ENCODE assay signal across 1 cellular context in the genomic region with DNA sequence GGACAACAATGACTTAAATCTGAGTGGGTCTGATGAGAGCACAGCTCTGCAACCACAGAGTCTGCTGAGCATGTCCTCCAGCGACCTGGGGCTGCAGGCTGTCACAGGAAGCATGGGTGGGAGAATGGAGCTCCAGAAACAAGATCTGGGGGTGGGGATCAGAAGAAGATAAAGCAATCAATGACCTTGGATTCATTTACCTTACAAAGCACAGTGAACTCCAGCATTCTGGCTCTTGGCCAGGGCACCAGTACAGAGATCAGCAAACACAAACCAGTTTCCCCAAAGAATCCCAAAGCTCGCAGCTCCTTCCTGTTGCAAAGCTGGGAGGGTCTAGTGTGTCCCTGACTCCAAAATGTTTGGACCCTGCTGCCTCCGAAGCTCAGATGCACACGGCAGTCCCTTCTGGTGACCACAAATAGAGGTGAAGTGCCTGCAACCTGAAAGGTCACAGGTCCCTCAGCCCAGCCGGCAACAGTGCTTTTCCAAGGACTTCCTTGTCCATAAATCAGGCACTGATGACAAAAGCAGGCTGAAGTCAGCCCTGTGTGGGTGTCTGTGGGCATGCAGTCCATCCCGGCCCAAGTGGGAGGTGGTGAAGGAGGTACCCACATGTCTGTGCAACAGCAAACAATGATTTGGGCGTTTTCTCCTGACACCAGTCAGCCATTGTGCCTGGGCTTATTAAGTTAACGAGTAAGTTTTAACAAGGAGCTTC.
TF ChIP-seq lines count a peak whose summit lies in the region.

No MANE protein-coding gene starts in this region.

TF ChIP-seq in H1, 55 proteins besides CTCF, POLR2A, EP300 and RAD21:
- TF ChIP-seq YY1 (IDR thresholded peaks at IDR 0.05; ENCODE audit: low read depth, low read length) (no peak), KDM1A (IDR thresholded peaks at IDR 0.05; ENCODE audit: borderline replicate concordance, low read length) (no peak), RNF2 (IDR thresholded peaks at IDR 0.05; ENCODE audit: borderline replicate concordance, low read depth, low read length, missing control alignments, poor library complexity, severe bottlenecking) (no peak), HDAC2 (IDR thresholded peaks at IDR 0.05; ENCODE audit: borderline replicate concordance in 1 of 2, low read depth in 2 of 2, low read length in 2 of 2) (no peak), CBX8 (IDR thresholded peaks at IDR 0.05; ENCODE audit: borderline replicate concordance, low read depth, low read length) (no peak), CBX5 (IDR thresholded peaks at IDR 0.05; ENCODE audit: low read depth, low read length) (no peak), ASH2L (IDR thresholded peaks at IDR 0.05; ENCODE audit: low read length) (no peak), TAF1 (IDR thresholded peaks at IDR 0.05; ENCODE audit: low read depth, low read length) (no peak), EGR1 (IDR thresholded peaks at IDR 0.05; ENCODE audit: borderline replicate concordance, low read depth, low read length) (no peak), TAF7 (optimal IDR thresholded peaks at IDR 0.05; ENCODE audit: borderline replicate concordance, low read depth, low read length) (no peak), CHD1 (IDR thresholded peaks at IDR 0.05; ENCODE audit: low read depth, low read length) (no peak), CTBP2 (IDR thresholded peaks at IDR 0.05; ENCODE audit: borderline replicate concordance, insufficient read depth, insufficient read length, low read length) (no peak), CHD2 (IDR thresholded peaks at IDR 0.05; ENCODE audit: low read length) (no peak), POU5F1 (IDR thresholded peaks at IDR 0.05; ENCODE audit: low read depth, low read length) (no peak), SAP30 (IDR thresholded peaks at IDR 0.05; ENCODE audit: insufficient read depth, insufficient replicate concordance, low read length) (no peak), POLR2AphosphoS5 (IDR thresholded peaks at IDR 0.05; ENCODE audit: low read depth, low read length) (no peak), SIN3A (conservative IDR thresholded peaks at IDR 0.05 in 1 of 2, IDR thresholded peaks at IDR 0.05 in 1 of 2; ENCODE audit: low read depth in 1 of 2, low read length in 2 of 2) (no peak), JUN (IDR thresholded peaks at IDR 0.05; ENCODE audit: low read depth, low read length) (no peak), HDAC6 (IDR thresholded peaks at IDR 0.05; ENCODE audit: low read depth, low read length) (no peak), SIRT6 (IDR thresholded peaks at IDR 0.05; ENCODE audit: low read length) (no peak)
